Comparison of ENCODE assay signal across 9 cellular contexts in the genomic region with DNA sequence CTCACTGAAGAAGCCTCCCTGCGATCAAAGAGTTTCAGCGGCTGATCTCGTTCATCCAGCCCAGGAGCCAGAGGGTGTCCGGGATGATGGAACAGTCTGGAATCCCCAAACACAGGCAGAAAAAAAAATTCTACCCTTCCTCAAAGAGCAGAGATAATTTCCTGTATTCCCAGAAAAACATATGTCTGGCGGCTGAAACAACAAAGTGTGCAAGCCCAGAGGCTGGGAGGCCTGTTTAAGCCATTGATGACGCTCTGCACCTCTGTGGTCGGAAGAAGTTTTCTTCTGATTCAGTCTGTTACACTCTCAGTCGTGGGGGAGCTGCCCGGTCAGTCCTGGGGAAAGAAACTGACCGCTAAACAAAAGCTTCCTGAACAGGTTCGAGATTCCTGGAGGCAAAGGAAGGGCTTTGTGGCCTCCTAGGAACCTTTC. TPM values are rescaled to one million over a fixed set of nuclear protein-coding genes. Genes with fewer than 3 reads are reported as not detected.
DNase-seq lines count a peak whose midpoint lies in the region; ATAC-seq and TF ChIP-seq lines count a peak whose summit lies in the region.
"Had no signal": no experiment of that assay in that cellular context is flagged by ENCODE, and none has a peak within 500 bp of the region (broad histone marks: within the 10 kb centered on the region; RNA-seq: fewer than 3 reads in every experiment).

No MANE protein-coding gene starts in this region.

- no peaks in the 10 kb centered on the region for H3K79me1 ChIP-seq in IMR-90 (ENCODE audit: low read depth in 1 of 2, low read length in 2 of 2)

- POLR2A ChIA-PET in IMR-90 (lab: Charles Lee; ENCODE audit: unreplicated experiment): no interaction called here

- peak overlapping the region; percentile 34 for H3K4ac ChIP-seq in IMR-90 (ENCODE audit: low read depth, low read length)

- H3K18ac ChIP-seq in IMR-90 (ENCODE audit: low read depth, low read length): peak overlapping the region; percentile 19

- WGBS in IMR-90 (ENCODE audit: extremely low coverage in 2 of 2, insufficient read length in 1 of 2), 2 experiments: no CpG with 5 or more reads among the region's 11 CpGs
- WGBS in thymus: 94% methylated on average over 11 of the region's 11 CpGs

- peak overlapping the region; percentile 65 for H3K27ac ChIP-seq in IMR-90 (ENCODE audit: insufficient read depth, low read length)
- peak overlapping the region; percentile 11 for H3K27ac ChIP-seq in thymus (ENCODE audit: low read depth)

- H3K27me3 Mint-ChIP-seq in memory B cell: no peaks in the 10 kb centered on the region

- peak overlapping the region; percentile 46 for H2BK120ac ChIP-seq in IMR-90 (ENCODE audit: low read depth, low read length)

- peak overlapping the region; percentile 54; the same call in 1 of the 2 replicates for H3K56ac ChIP-seq in IMR-90 (ENCODE audit: extremely low read depth, insufficient read depth, low read length)

- peak overlapping the region; percentile 84 for H2AK9ac ChIP-seq in IMR-90 (replicated peaks; ENCODE audit: low read depth, low read length, poor library complexity)

- H3K9me3 ChIP-seq in IMR-90 (ENCODE audit: control insufficient read depth, insufficient read depth, low read length): no peaks in the 10 kb centered on the region
- no peaks in the 10 kb centered on the region for H3K9me3 ChIP-seq in thymus (ENCODE audit: control insufficient read depth)

- H3K9ac ChIP-seq in IMR-90 (ENCODE audit: low read depth, low read length): peak overlapping the region; percentile 15; the same call in 1 of the 2 replicates

- no peaks in the 10 kb centered on the region for H3K9me3 Mint-ChIP-seq in memory B cell

- intact Hi-C loops in IMR-90 (cut with micrococcal nuclease): loop anchor here (5.0 kb wide), 1 partner anchor 79 kb away; a partner anchor contains a TSS

- no peak overlapping the region for H3K4me3 Mint-ChIP-seq in memory B cell

- H3K36me3 ChIP-seq in IMR-90 (ENCODE audit: control insufficient read depth, insufficient read depth, low read length) (no peaks in the 10 kb centered on the region), thymus (ENCODE audit: control insufficient read depth, insufficient read depth) (no peaks in the 10 kb centered on the region)

- H3K27ac Mint-ChIP-seq in memory B cell: peak overlapping the region; percentile 87

- H3K14ac ChIP-seq in IMR-90 (replicated peaks; ENCODE audit: low read depth, low read length): peak overlapping the region; percentile 49

- peaks cover 18% of the 10 kb centered on the region for H3K36me3 Mint-ChIP-seq in memory B cell

- TF ChIP-seq CTCF in IMR-90 (conservative IDR thresholded peaks at IDR 0.05; ENCODE audit: low read depth, low read length): no peak
- TF ChIP-seq CTCF in choroid plexus epithelial cell (conservative IDR thresholded peaks at IDR 0.05; ENCODE audit: low read depth, low read length): no peak

- ATAC-seq in IMR-90 (ENCODE audit: low read depth) (peak; percentile 87), memory B cell (ENCODE audit: low read depth) (no peak), HG03342 (IDR thresholded peaks at IDR 0.05; ENCODE audit: unreplicated experiment) (no peak), HG02642 (IDR thresholded peaks at IDR 0.05; ENCODE audit: poor library complexity, unreplicated experiment) (no peak)

- no peaks in the 10 kb centered on the region; the same call in 1 of the 2 replicates for H4K20me1 ChIP-seq in IMR-90 (ENCODE audit: insufficient read depth, low read length)

- peak overlapping the region; percentile 82 for H2AFZ ChIP-seq in IMR-90 (replicated peaks; ENCODE audit: low read length, poor library complexity)

- dilution Hi-C loops in IMR-90 (cut with HindIII; ENCODE audit: low sequenced_read_pairs, unreplicated experiment): no loop called here

- H2BK15ac ChIP-seq in IMR-90 (ENCODE audit: low read depth, low read length): peak overlapping the region; percentile 69; the same call in 2 of the 3 replicates

- peak overlapping the region; percentile 72 for H4K91ac ChIP-seq in IMR-90 (ENCODE audit: insufficient read depth, low read depth, low read length)

- BruUV-seq in IMR-90 (replicated peaks; lab: Mats Ljungman, UMichigan): no TSS peak

- H3K9me1 ChIP-seq in IMR-90 (ENCODE audit: insufficient read depth, low read length): peaks cover 4% of the 10 kb centered on the region; the same call in 1 of the 2 replicates

- H3K4me1 ChIP-seq in IMR-90 (ENCODE audit: control insufficient read depth, insufficient read depth, low read length) (peaks cover 12% of the 10 kb centered on the region), thymus (ENCODE audit: control insufficient read depth, insufficient read depth, low read length) (no peaks in the 10 kb centered on the region)

- DNase-seq in IMR-90: peak; percentile 98
- DNase-seq in choroid plexus epithelial cell (ENCODE audit: low read depth): peak; percentile 96
- DNase-seq in memory B cell (ENCODE audit: low spot score in 2 of 2): no peak
- DNase-seq in activated CD8-positive, alpha-beta memory T cell treated with anti-CD3 and anti-CD28 coated beads, Interleukin-2, amount 50 U/mL, for 48 hours: no peak
- DNase-seq: activated naive CD4-positive, alpha-beta T cell treated with Interleukin-2 at 50 U/mL for 16 hours had no signal

- peak overlapping the region; percentile 66; the same call in 1 of the 2 replicates for H2AK5ac ChIP-seq in IMR-90 (ENCODE audit: low read depth, low read length)

- peak; percentile 19; the same call in 1 of the 2 replicates for TF ChIP-seq RAD21 in IMR-90 (IDR thresholded peaks at IDR 0.05; ENCODE audit: low read length)

- peak overlapping the region; percentile 38 for H4K5ac ChIP-seq in IMR-90 (ENCODE audit: low read depth, low read length)

- peak overlapping the region; percentile 63 for H2BK20ac ChIP-seq in IMR-90 (ENCODE audit: low read depth, low read length)

- in situ Hi-C loops in IMR-90 (cut with MboI; ENCODE audit: low sequenced_read_pairs): no loop called here

- peak overlapping the region; percentile 79 for H3K23ac ChIP-seq in IMR-90 (ENCODE audit: low read depth, low read length)

- peak overlapping the region; percentile 76 for H2BK5ac ChIP-seq in IMR-90 (ENCODE audit: low read depth, low read length, poor library complexity, severe bottlenecking)

- TF ChIP-seq POLR2A in IMR-90 (IDR thresholded peaks at IDR 0.05; ENCODE audit: low read depth, low read length): peak; percentile 39

- H3K4me2 ChIP-seq in IMR-90 (ENCODE audit: low read depth, low read length): peak overlapping the region; percentile 37

- peak overlapping the region; percentile 64 to 80 for H4K8ac ChIP-seq in IMR-90 (ENCODE audit: low read depth in 2 of 2, low read length in 2 of 2)

- no peaks in the 10 kb centered on the region; the same call in 1 of the 2 replicates for H3K27me3 ChIP-seq in IMR-90 (ENCODE audit: control insufficient read depth, insufficient read depth, low read length)
- H3K27me3 ChIP-seq in thymus (ENCODE audit: control insufficient read depth, insufficient read depth): no peaks in the 10 kb centered on the region

- no peak overlapping the region for H3K4me3 ChIP-seq in IMR-90 (ENCODE audit: insufficient read depth, low read depth, low read length)
- H3K4me3 ChIP-seq in choroid plexus epithelial cell (ENCODE audit: low read depth, low read length): no peak overlapping the region
- H3K4me3 ChIP-seq in thymus (ENCODE audit: low read length): no peak overlapping the region

- CTCF ChIA-PET in IMR-90 (lab: Yijun Ruan, JAX): no interaction called here

- peaks cover 59% of the 10 kb centered on the region for H3K4me1 Mint-ChIP-seq in memory B cell

TF ChIP-seq in IMR-90, 13 proteins besides CTCF, POLR2A, EP300 and RAD21:
- TF ChIP-seq RCOR1 (IDR thresholded peaks at IDR 0.05; ENCODE audit: insufficient replicate concordance, low read length): peak; percentile 83
- peak; percentile 25; the same call in 1 of the 2 replicates for TF ChIP-seq CEBPB (IDR thresholded peaks at IDR 0.05; ENCODE audit: low read depth, low read length)
- peak; percentile 39 for TF ChIP-seq FOS (IDR thresholded peaks at IDR 0.05; ENCODE audit: low read depth, low read length)
- 0 out of 2 replicates have a peak, but pooled peaks have one; percentile 25 for TF ChIP-seq MAZ (IDR thresholded peaks at IDR 0.05; ENCODE audit: borderline replicate concordance, low read depth, low read length)
- no peak for TF ChIP-seq SMC3 (IDR thresholded peaks at IDR 0.05; ENCODE audit: low read depth, low read length)
- TF ChIP-seq, protein P1, sequence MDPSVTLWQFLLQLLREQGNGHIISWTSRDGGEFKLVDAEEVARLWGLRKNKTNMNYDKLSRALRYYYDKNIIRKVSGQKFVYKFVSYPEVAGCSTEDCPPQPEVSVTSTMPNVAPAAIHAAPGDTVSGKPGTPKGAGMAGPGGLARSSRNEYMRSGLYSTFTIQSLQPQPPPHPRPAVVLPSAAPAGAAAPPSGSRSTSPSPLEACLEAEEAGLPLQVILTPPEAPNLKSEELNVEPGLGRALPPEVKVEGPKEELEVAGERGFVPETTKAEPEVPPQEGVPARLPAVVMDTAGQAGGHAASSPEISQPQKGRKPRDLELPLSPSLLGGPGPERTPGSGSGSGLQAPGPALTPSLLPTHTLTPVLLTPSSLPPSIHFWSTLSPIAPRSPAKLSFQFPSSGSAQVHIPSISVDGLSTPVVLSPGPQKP (IDR thresholded peaks at IDR 0.05; ENCODE audit: borderline replicate concordance, low read depth, low read length): no peak
- peak; percentile 70 for TF ChIP-seq BHLHE40 (IDR thresholded peaks at IDR 0.05; ENCODE audit: low read depth, low read length)
TF ChIP-seq in IMR-90: peak in this region for 5.

RNA-seq across cellular contexts. Expression of a gene that starts 37.0 kb away (rescaled TPM):
- total RNA-seq in IMR-90 (2012; rRNA removed): 4.4 and 4.5 TPM in 2 replicates
- polyA plus RNA-seq in IMR-90 (2012; rRNA removed) (4.7 and 4.9 TPM in 2 replicates), thymus (22.8 TPM)
- polyA plus RNA-seq in IMR-90 (2012; cell fraction: cytosol; rRNA removed): 3.7 and 4.9 TPM in 2 replicates
- polyA plus RNA-seq in IMR-90 (2012; cell fraction: nucleus; rRNA removed; ENCODE audit: low replicate concordance): 8.0 and 14.7 TPM in 2 replicates

RNA-seq across cellular contexts. Expression of a gene that starts 48.8 kb away (rescaled TPM):
- total RNA-seq in IMR-90 (2012; rRNA removed): not detected in 2 replicates
- polyA plus RNA-seq in IMR-90 (2012; rRNA removed): not detected in 2 replicates
- polyA plus RNA-seq in IMR-90 (2012; cell fraction: cytosol; rRNA removed): not detected in 2 replicates
- not detected in 2 replicates for polyA plus RNA-seq in IMR-90 (2012; cell fraction: nucleus; rRNA removed; ENCODE audit: low replicate concordance)
- polyA plus RNA-seq in thymus: 0.73 TPM
- total RNA-seq: T-helper 1 cell treated with Interleukin-12 subunit alpha and Interleukin-12 subunit beta and Interleukin-4 antibody, amounts not matched to agents 30 ng/mL and 1 ng/mL, for 36 hours had no signal

Comparison
In these comparisons a context has a peak if more than half of its experiments do, and no peak if none do; other contexts are left out.
1. DNase-seq: peak in IMR-90 (single experiment) and choroid plexus epithelial cell (single experiment); none in memory B cell (0 of 2) and activated CD8-positive, alpha-beta memory T cell treated with anti-CD3 and anti-CD28 coated beads, Interleukin-2, amount 50 U/mL, for 48 hours (single experiment).